Comparison of ENCODE assay signal across 11 cellular contexts in the genomic region with DNA sequence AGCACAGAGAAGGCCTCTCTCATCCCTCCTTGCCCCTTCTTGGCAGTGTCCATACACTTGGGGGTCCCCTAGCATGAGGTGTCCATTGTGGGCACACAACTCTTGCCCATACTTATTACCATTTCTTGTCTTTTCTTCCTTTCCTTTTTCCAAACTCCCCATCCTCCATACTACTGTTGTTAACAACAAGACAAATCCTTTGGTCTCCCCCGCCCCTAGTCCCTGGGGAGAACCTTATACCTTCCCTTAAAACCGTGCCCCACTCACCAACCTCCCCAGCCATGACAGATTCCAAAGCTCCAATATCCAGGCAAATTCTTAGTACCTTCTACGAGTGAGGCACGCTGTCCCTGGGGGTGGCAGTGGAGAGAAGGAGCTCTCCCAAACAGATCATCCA.
DNase-seq lines count a peak whose midpoint lies in the region; ATAC-seq and TF ChIP-seq lines count a peak whose summit lies in the region.
"Had no signal": no experiment of that assay in that cellular context is flagged by ENCODE, and none has a peak within 500 bp of the region (broad histone marks: within the 10 kb centered on the region; RNA-seq: fewer than 3 reads in every experiment).

No MANE protein-coding gene starts in this region.

- H3K9me2 ChIP-seq in GM23338 (ENCODE audit: insufficient read depth): 0 out of 2 replicates have a peak, but pooled peaks cover 4% of the 10 kb centered on the region

- intact Hi-C loops in CD4-positive, alpha-beta memory T cell (cut with micrococcal nuclease): no loop called here

- H3K36me3 Mint-ChIP-seq in CD4-positive, alpha-beta memory T cell: no peaks in the 10 kb centered on the region
- no peaks in the 10 kb centered on the region for H3K36me3 Mint-ChIP-seq in GM23338 (ENCODE audit: low read depth)

- no peaks in the 10 kb centered on the region for H3K79me2 ChIP-seq in GM23338 (replicated peaks; ENCODE audit: insufficient read depth)

- H4K20me1 ChIP-seq in GM23338 (replicated peaks; ENCODE audit: insufficient read depth): no peaks in the 10 kb centered on the region

- CTCF ChIA-PET in CD4-positive, alpha-beta memory T cell (lab: Charles Lee; ENCODE audit: partially characterized antibody): no interaction called here

- H3K27me3 Mint-ChIP-seq in CD4-positive, alpha-beta memory T cell: peaks cover 6 to 8% of the 10 kb centered on the region in 2 donors
- H3K27me3 Mint-ChIP-seq in GM23338 (ENCODE audit: insufficient read depth, low read depth, poor library complexity): peaks cover 8% of the 10 kb centered on the region

- H3K4me1 Mint-ChIP-seq in CD4-positive, alpha-beta memory T cell: peaks cover 21 to 75% (median 53%) of the 10 kb centered on the region in 4 donors
- peaks cover 39% of the 10 kb centered on the region for H3K4me1 Mint-ChIP-seq in GM23338

- H3K4me2 ChIP-seq in GM23338: no peak overlapping the region

- H2AFZ ChIP-seq in GM23338: no peak overlapping the region

- H3K9me3 ChIP-seq in CD4-positive, alpha-beta memory T cell (ENCODE audit: control insufficient read depth in 1 of 2, low read length in 2 of 2): no peaks in the 10 kb centered on the region
- H3K9me3 ChIP-seq in NT2/D1 (ENCODE audit: insufficient read depth, low read length) (no peaks in the 10 kb centered on the region; the same call in 1 of the 2 replicates), esophagus (ENCODE audit: control insufficient read depth in 2 of 2, insufficient read depth in 1 of 2, low read depth in 1 of 2, low read length in 1 of 2) (no peaks in the 10 kb centered on the region)

- ATAC-seq in GM18858 (IDR thresholded peaks at IDR 0.05; ENCODE audit: unreplicated experiment) (no peak), GM23338 (no peak), foreskin keratinocyte (no peak), HG02763 (IDR thresholded peaks at IDR 0.05; ENCODE audit: unreplicated experiment) (no peak)

- peak overlapping the region; percentile 48 to 96 (median 89) for H3K27ac Mint-ChIP-seq in CD4-positive, alpha-beta memory T cell
- H3K27ac Mint-ChIP-seq in GM23338: no peak overlapping the region
- H3K27ac Mint-ChIP-seq: activated T-helper 2 cell treated with anti-CD3 and anti-CD28 coated beads, Interferon-gamma antibody, Interleukin-2, Interleukin-4, amounts not matched to agents 10 μg/mL and 5 μg/mL and 100 μg/mL, durations not matched to agents 14 hours and 24 hours and 36 hours had no signal

- H3K27ac ChIP-seq in CD4-positive, alpha-beta memory T cell (ENCODE audit: low read depth, low read length): peak overlapping the region; percentile 61
- H3K27ac ChIP-seq in esophagus (ENCODE audit: low read depth in 2 of 2, low read length in 1 of 2) (peak overlapping the region; percentile 80 to 95), rectal smooth muscle tissue (ENCODE audit: low read depth, low read length) (peak overlapping the region; percentile 87), GM23338 (ENCODE audit: low read depth) (no peak overlapping the region), foreskin keratinocyte (no peak overlapping the region)

- TF ChIP-seq CTCF in GM23338 (conservative IDR thresholded peaks at IDR 0.05; ENCODE audit: low read depth in 2 of 2) (no peak), foreskin keratinocyte (conservative IDR thresholded peaks at IDR 0.05) (no peak)

- H3K4me3 Mint-ChIP-seq in CD4-positive, alpha-beta memory T cell: peak overlapping the region in 6 of 8 donors; percentile 32 to 68 (median 51)
- no peak overlapping the region for H3K4me3 Mint-ChIP-seq in GM23338

- 82 to 85% methylated on average over 4 of the region's 4 CpGs for WGBS in esophagus, 2 donors

- no peaks in the 10 kb centered on the region for H3K27me3 ChIP-seq in CD4-positive, alpha-beta memory T cell (ENCODE audit: insufficient read depth, low read length)
- H3K27me3 ChIP-seq in NT2/D1 (ENCODE audit: insufficient read depth, insufficient read length) (no peaks in the 10 kb centered on the region), esophagus (ENCODE audit: control insufficient read depth in 1 of 2, insufficient read depth in 2 of 2, low read length in 2 of 2) (no peaks in the 10 kb centered on the region), rectal smooth muscle tissue (ENCODE audit: control insufficient read depth, insufficient read depth, low read length) (no peaks in the 10 kb centered on the region), GM23338 (ENCODE audit: insufficient read depth) (no peaks in the 10 kb centered on the region), foreskin keratinocyte (no peaks in the 10 kb centered on the region)

- H3K9me3 Mint-ChIP-seq in CD4-positive, alpha-beta memory T cell: no peaks in the 10 kb centered on the region
- no peaks in the 10 kb centered on the region; the same call in 2 of the 3 replicates for H3K9me3 Mint-ChIP-seq in GM23338
- H3K9me3 Mint-ChIP-seq: activated T-helper 2 cell treated with anti-CD3 and anti-CD28 coated beads, Interferon-gamma antibody, Interleukin-2, Interleukin-4, amounts not matched to agents 10 μg/mL and 5 μg/mL and 100 μg/mL, durations not matched to agents 14 hours and 24 hours and 36 hours had no signal

- no peak overlapping the region for H3K4me3 ChIP-seq in CD4-positive, alpha-beta memory T cell (ENCODE audit: low read length in 2 of 2)
- no peak overlapping the region for H3K4me3 ChIP-seq in NT2/D1 (ENCODE audit: insufficient read length, low read depth)
- no peak overlapping the region for H3K4me3 ChIP-seq in esophagus (ENCODE audit: low read depth in 1 of 2, low read length in 2 of 2)
- H3K4me3 ChIP-seq in rectal smooth muscle tissue (ENCODE audit: low read length): peak overlapping the region; percentile 20
- H3K4me3 ChIP-seq in GM23338: no peak overlapping the region

- H3K9ac ChIP-seq in NT2/D1 (ENCODE audit: insufficient read length, low read depth) (peak overlapping the region; percentile 61), rectal smooth muscle tissue (ENCODE audit: low read length) (no peak overlapping the region)

- H3F3A ChIP-seq in GM23338 (replicated peaks; ENCODE audit: low read depth): no peaks in the 10 kb centered on the region

- DNase-seq in CD4-positive, alpha-beta memory T cell: no peak
- DNase-seq in NT2/D1 (ENCODE audit: low read depth, low spot score) (no peak), GM23338 (ENCODE audit: low spot score) (no peak), foreskin keratinocyte (no peak)
- DNase-seq: DMS153, NCI-H1105 had no signal

- POLR2A ChIA-PET in CD4-positive, alpha-beta memory T cell (lab: Charles Lee; ENCODE audit: partially characterized antibody): interaction anchor here (1.6 kb wide), 1 partner anchor 111 kb away, joined by 5 read pairs; no protein-coding TSS in a partner anchor

- peaks cover 40% of the 10 kb centered on the region for H3K4me1 ChIP-seq in CD4-positive, alpha-beta memory T cell (ENCODE audit: insufficient read depth, low read length)
- H3K4me1 ChIP-seq in NT2/D1 (ENCODE audit: insufficient read depth, insufficient read length) (peaks cover 7% of the 10 kb centered on the region), esophagus (ENCODE audit: control insufficient read depth in 2 of 2, insufficient read depth in 2 of 2, low read length in 1 of 2) (peaks cover 6 to 29% of the 10 kb centered on the region in 2 donors), rectal smooth muscle tissue (ENCODE audit: control insufficient read depth, insufficient read depth, low read length) (peaks cover 17% of the 10 kb centered on the region), GM23338 (ENCODE audit: insufficient read depth) (peaks cover 27% of the 10 kb centered on the region), foreskin keratinocyte (peaks cover 3% of the 10 kb centered on the region)

- no peaks in the 10 kb centered on the region for H3K36me3 ChIP-seq in CD4-positive, alpha-beta memory T cell (ENCODE audit: insufficient read depth, low read length)
- H3K36me3 ChIP-seq in NT2/D1 (ENCODE audit: insufficient read depth, insufficient read length, low read length): no peaks in the 10 kb centered on the region
- H3K36me3 ChIP-seq in esophagus (ENCODE audit: control insufficient read depth in 2 of 2, insufficient read depth in 2 of 2, low read length in 1 of 2): no peaks in the 10 kb centered on the region
- H3K36me3 ChIP-seq in rectal smooth muscle tissue (ENCODE audit: control insufficient read depth, insufficient read depth, low read length): no peaks in the 10 kb centered on the region
- H3K36me3 ChIP-seq in GM23338 (ENCODE audit: insufficient read depth): no peaks in the 10 kb centered on the region

TF ChIP-seq in GM23338, 12 proteins besides CTCF, POLR2A, EP300 and RAD21 (continues in another document):
- no peak for TF ChIP-seq STAT1 (IDR thresholded peaks at IDR 0.05; ENCODE audit: unreplicated experiment)
- TF ChIP-seq, protein P1, sequence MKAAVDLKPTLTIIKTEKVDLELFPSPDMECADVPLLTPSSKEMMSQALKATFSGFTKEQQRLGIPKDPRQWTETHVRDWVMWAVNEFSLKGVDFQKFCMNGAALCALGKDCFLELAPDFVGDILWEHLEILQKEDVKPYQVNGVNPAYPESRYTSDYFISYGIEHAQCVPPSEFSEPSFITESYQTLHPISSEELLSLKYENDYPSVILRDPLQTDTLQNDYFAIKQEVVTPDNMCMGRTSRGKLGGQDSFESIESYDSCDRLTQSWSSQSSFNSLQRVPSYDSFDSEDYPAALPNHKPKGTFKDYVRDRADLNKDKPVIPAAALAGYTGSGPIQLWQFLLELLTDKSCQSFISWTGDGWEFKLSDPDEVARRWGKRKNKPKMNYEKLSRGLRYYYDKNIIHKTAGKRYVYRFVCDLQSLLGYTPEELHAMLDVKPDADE (IDR thresholded peaks at IDR 0.05): no peak
- TF ChIP-seq ZNF331 (CRISPR knock-in tag; IDR thresholded peaks at IDR 0.05; ENCODE audit: low read depth): no peak
- TF ChIP-seq EZH2 (IDR thresholded peaks at IDR 0.05; ENCODE audit: low read depth, unreplicated experiment): no peak
- TF ChIP-seq CREB1 (CRISPR knock-in tag; IDR thresholded peaks at IDR 0.05; ENCODE audit: low read depth): no peak
- TF ChIP-seq JUNB (IDR thresholded peaks at IDR 0.05; ENCODE audit: unreplicated experiment): no peak
- TF ChIP-seq NANOG (IDR thresholded peaks at IDR 0.05; ENCODE audit: borderline replicate concordance): no peak

Comparison
In these comparisons a context has a peak if more than half of its experiments do, and no peak if none do; other contexts are left out.
1. H3K27ac ChIP-seq: peak in CD4-positive, alpha-beta memory T cell (single experiment), esophagus (2 of 2) and rectal smooth muscle tissue (single experiment); none in GM23338 (single experiment) and foreskin keratinocyte (single experiment).